8 cellular contexts compared by ENCODE assay signal in the genomic region with DNA sequence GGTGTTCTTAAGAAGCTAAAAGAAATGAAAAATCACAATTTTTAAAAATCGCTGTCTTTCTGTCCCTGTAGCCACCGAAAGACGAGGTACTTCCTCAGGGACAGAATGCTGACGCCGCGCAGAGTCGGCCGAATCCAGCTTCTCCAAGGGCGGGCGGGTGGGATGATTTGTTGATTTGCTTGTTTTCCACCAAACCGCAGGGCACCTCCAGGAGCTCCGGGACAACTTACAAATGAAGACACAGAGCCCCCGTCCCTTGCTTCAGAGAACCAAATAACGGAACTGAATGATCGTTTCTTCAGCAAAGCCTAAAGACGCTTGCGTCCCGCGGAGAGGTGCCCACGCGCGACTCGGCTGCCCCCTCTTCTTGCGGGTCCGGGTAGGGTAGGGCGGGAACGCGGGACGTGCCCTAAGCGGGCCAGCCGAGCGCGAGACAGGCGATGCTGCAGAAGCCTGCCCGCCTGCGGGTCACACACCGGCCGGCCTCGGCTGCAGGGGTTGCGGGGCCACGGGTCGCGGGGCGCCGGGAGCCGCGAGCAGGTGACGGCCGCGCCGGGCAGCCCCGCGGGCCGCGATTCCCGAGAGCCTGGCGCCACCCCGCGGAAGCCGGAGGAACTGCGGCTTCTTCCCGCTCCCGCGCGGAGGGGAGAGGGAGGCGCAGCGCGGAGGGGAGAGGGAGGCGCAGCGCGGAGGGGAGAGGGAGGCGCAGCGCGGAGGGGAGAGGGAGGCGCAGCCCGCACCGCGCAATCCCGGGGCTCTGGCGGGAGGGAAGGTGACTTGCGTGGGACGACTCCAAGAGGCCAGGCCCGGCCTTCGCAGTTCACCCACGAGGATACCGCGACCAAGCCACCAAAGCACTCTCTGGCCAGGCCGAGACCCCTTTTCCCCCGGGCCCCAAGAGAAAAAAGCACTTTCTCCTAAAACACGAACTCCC. TPM values are rescaled to one million over a fixed set of nuclear protein-coding genes. Genes with fewer than 3 reads are reported as not detected.
DNase-seq lines count a peak whose midpoint lies in the region; ATAC-seq and TF ChIP-seq lines count a peak whose summit lies in the region.

No MANE protein-coding gene starts in this region.

- CTCF ChIA-PET in CD8-positive, alpha-beta memory T cell (lab: Charles Lee): interaction anchor here (1.1 to 2.8 kb wide), 4 partner anchors 15 to 790 kb away, joined by 3 to 15 read pairs (median 5); no protein-coding TSS in a partner anchor

- TF ChIP-seq CTCF in colonic mucosa (IDR thresholded peaks at IDR 0.05): peak; percentile 77

- H3K9ac ChIP-seq in colonic mucosa (ENCODE audit: low read depth in 2 of 2, low read length in 2 of 2): peak overlapping the region in 1 of 2 donors; percentile 63

- no peaks in the 10 kb centered on the region for H3K36me3 Mint-ChIP-seq in CD8-positive, alpha-beta memory T cell

- H3K27me3 ChIP-seq in CD8-positive, alpha-beta memory T cell (ENCODE audit: insufficient read depth, low read length, poor library complexity, severe bottlenecking): peaks cover 52% of the 10 kb centered on the region
- peaks cover 99% of the 10 kb centered on the region for H3K27me3 ChIP-seq in colonic mucosa

- peak in 4 of 5 donors; percentile 19 to 46 (median 25) for DNase-seq in CD8-positive, alpha-beta memory T cell
- DNase-seq in HuH-7 (ENCODE audit: low spot score) (peak; percentile 73), colonic mucosa (peak; percentile 61), lung microvascular endothelial cell (ENCODE audit: low read depth in 2 of 2) (peak; percentile 29 to 46)
- DNase-seq in activated CD4-positive, CD25-positive, alpha-beta regulatory T cell treated with anti-CD3 and anti-CD28 coated beads, Interleukin-2, amount 50 U/mL, for 72 hours: peak; percentile 74
- peak; percentile 57 for DNase-seq in stimulated activated CD8-positive, alpha-beta memory T cell treated with anti-CD3 and anti-CD28 coated beads, Interleukin-15, amount 100 ng/mL, for 24 hours (ENCODE audit: low read depth)

- peaks cover 49 to 68% of the 10 kb centered on the region in 2 donors for H3K27me3 Mint-ChIP-seq in CD8-positive, alpha-beta memory T cell

- H3K9me3 ChIP-seq in CD8-positive, alpha-beta memory T cell (ENCODE audit: low read length): no peaks in the 10 kb centered on the region
- no peaks in the 10 kb centered on the region for H3K9me3 ChIP-seq in colonic mucosa

- no peak overlapping the region for H3K27ac ChIP-seq in CD8-positive, alpha-beta memory T cell (ENCODE audit: low read depth, low read length)
- peak overlapping the region; percentile 66 for H3K27ac ChIP-seq in colonic mucosa

- no peaks in the 10 kb centered on the region for H3K36me3 ChIP-seq in CD8-positive, alpha-beta memory T cell (ENCODE audit: insufficient read depth, low read length)
- no peaks in the 10 kb centered on the region for H3K36me3 ChIP-seq in colonic mucosa

- no peaks in the 10 kb centered on the region for H3K9me3 Mint-ChIP-seq in CD8-positive, alpha-beta memory T cell

- intact Hi-C loops in colonic mucosa (cut with DNase I): loop anchor here (2.0 to 5.0 kb wide), 2 partner anchors 584 to 659 kb away; no protein-coding TSS in a partner anchor

- no peak overlapping the region for H3K4me3 ChIP-seq in CD8-positive, alpha-beta memory T cell (ENCODE audit: low read length)
- no peak overlapping the region for H3K4me3 ChIP-seq in colonic mucosa

- POLR2A ChIA-PET in CD8-positive, alpha-beta memory T cell (lab: Charles Lee): no interaction called here

- peak overlapping the region in 5 of 7 donors; percentile 3 to 77 (median 46) for H3K4me3 Mint-ChIP-seq in CD8-positive, alpha-beta memory T cell

- peak overlapping the region in 1 of 8 donors; percentile 40 for H3K27ac Mint-ChIP-seq in CD8-positive, alpha-beta memory T cell

- ATAC-seq in GM21423 (IDR thresholded peaks at IDR 0.05; ENCODE audit: unreplicated experiment) (no peak), GM21526 (IDR thresholded peaks at IDR 0.05; ENCODE audit: low FRiP score, unreplicated experiment) (no peak)

- peaks cover 8% of the 10 kb centered on the region for H3K4me1 ChIP-seq in CD8-positive, alpha-beta memory T cell (ENCODE audit: insufficient read depth, low read length)
- H3K4me1 ChIP-seq in colonic mucosa: peaks cover 3% of the 10 kb centered on the region

- peaks cover 20 to 53% (median 27%) of the 10 kb centered on the region in 3 donors for H3K4me1 Mint-ChIP-seq in CD8-positive, alpha-beta memory T cell

RNA-seq across cellular contexts. Expression of a gene that starts 7.7 kb away (rescaled TPM):
- not detected for total RNA-seq in CD8-positive, alpha-beta memory T cell
- not detected for polyA plus RNA-seq in CD8-positive, alpha-beta memory T cell
- 1 to 10 TPM; 4.2 to 8.4 TPM for total RNA-seq in colonic mucosa
- total RNA-seq in lung microvascular endothelial cell: not detected in 2 replicates
